8 cellular contexts compared by ENCODE assay signal in genomic region chr10:125343118-125343752, GRCh38.
DNase-seq lines count a peak whose midpoint lies in the region; ATAC-seq and TF ChIP-seq lines count a peak whose summit lies in the region.

No MANE protein-coding gene starts in this region.

- H3K9me3 ChIP-seq in BLaER1 treated with 17β-estradiol and CSF1 and Interleukin-3, amounts not matched to agents 10 nM and 100 nM (replicated peaks in 1 of 11): no peaks in the 10 kb centered on the region; a peak in 1 of 22 replicates
- H3K9me3 ChIP-seq in lung (ENCODE audit: control insufficient read depth in 2 of 2, insufficient read depth in 1 of 2, low read length in 1 of 2): no peaks in the 10 kb centered on the region

- H3K4me2 ChIP-seq in BLaER1 treated with 17β-estradiol and CSF1 and Interleukin-3, amounts not matched to agents 10 nM and 100 nM: peak overlapping the region in 6 of 11 experiments; percentile 44 to 70 (median 56); a peak in 8 of 22 replicates

- 68 to 71% methylated on average over 9 of the region's 9 CpGs for WGBS in lung, 2 donors

- H3K4me1 Mint-ChIP-seq in HFFc6 (ENCODE audit: low read depth) (no peaks in the 10 kb centered on the region), brain (peaks cover 5% of the 10 kb centered on the region)
- no peaks in the 10 kb centered on the region for H3K4me1 Mint-ChIP-seq in stimulated activated naive CD8-positive, alpha-beta T cell treated with anti-CD3 and anti-CD28 coated beads, Interleukin-15, amount 100 ng/mL, for 72 hours
- no peaks in the 10 kb centered on the region for H3K4me1 Mint-ChIP-seq in T-helper 2 cell treated with Interferon-gamma antibody and Interleukin-4, amounts not matched to agents 5 μg/mL and 100 μg/mL, for 36 hours (ENCODE audit: low read depth)

- peaks cover 6% of the 10 kb centered on the region for H3K27me3 Mint-ChIP-seq in HFFc6 (ENCODE audit: insufficient read depth)
- peaks cover 4% of the 10 kb centered on the region for H3K27me3 Mint-ChIP-seq in brain
- peaks cover 9% of the 10 kb centered on the region for H3K27me3 Mint-ChIP-seq in stimulated activated naive CD8-positive, alpha-beta T cell treated with anti-CD3 and anti-CD28 coated beads, Interleukin-15, amount 100 ng/mL, for 72 hours
- H3K27me3 Mint-ChIP-seq in T-helper 2 cell treated with Interferon-gamma antibody and Interleukin-4, amounts not matched to agents 5 μg/mL and 100 μg/mL, for 36 hours (ENCODE audit: low read depth): no peaks in the 10 kb centered on the region

- H3K36me3 Mint-ChIP-seq in HFFc6 (ENCODE audit: low read depth): no peaks in the 10 kb centered on the region
- no peaks in the 10 kb centered on the region for H3K36me3 Mint-ChIP-seq in brain
- no peaks in the 10 kb centered on the region for H3K36me3 Mint-ChIP-seq in T-helper 2 cell treated with Interferon-gamma antibody and Interleukin-4, amounts not matched to agents 5 μg/mL and 100 μg/mL, for 36 hours (ENCODE audit: low read depth)

- H3K27ac ChIP-seq in BLaER1 treated with 17β-estradiol and CSF1 and Interleukin-3, amounts not matched to agents 10 nM and 100 nM: no peak overlapping the region
- no peak overlapping the region for H3K27ac ChIP-seq in lung (ENCODE audit: low read depth in 1 of 2, low read length in 1 of 2)

- H3K36me3 ChIP-seq in BLaER1 treated with 17β-estradiol and CSF1 and Interleukin-3, amounts not matched to agents 10 nM and 100 nM: no peaks in the 10 kb centered on the region
- no peaks in the 10 kb centered on the region for H3K36me3 ChIP-seq in lung (ENCODE audit: control insufficient read depth in 2 of 2, insufficient read depth in 2 of 2, low read length in 2 of 2)

- H3K4me3 Mint-ChIP-seq in HFFc6: no peak overlapping the region
- H3K4me3 Mint-ChIP-seq in brain: no peak overlapping the region
- H3K4me3 Mint-ChIP-seq in stimulated activated naive CD8-positive, alpha-beta T cell treated with anti-CD3 and anti-CD28 coated beads, Interleukin-15, amount 100 ng/mL, for 72 hours: no peak overlapping the region
- no peak overlapping the region for H3K4me3 Mint-ChIP-seq in T-helper 2 cell treated with Interferon-gamma antibody and Interleukin-4, amounts not matched to agents 5 μg/mL and 100 μg/mL, for 36 hours

- H3K9ac ChIP-seq in BLaER1 treated with 17β-estradiol and CSF1 and Interleukin-3, amounts not matched to agents 10 nM and 100 nM: no peak overlapping the region

- H3K27ac Mint-ChIP-seq in HFFc6: no peak overlapping the region
- H3K27ac Mint-ChIP-seq in brain: no peak overlapping the region
- H3K27ac Mint-ChIP-seq in stimulated activated naive CD8-positive, alpha-beta T cell treated with anti-CD3 and anti-CD28 coated beads, Interleukin-15, amount 100 ng/mL, for 72 hours: no peak overlapping the region
- no peak overlapping the region for H3K27ac Mint-ChIP-seq in T-helper 2 cell treated with Interferon-gamma antibody and Interleukin-4, amounts not matched to agents 5 μg/mL and 100 μg/mL, for 36 hours

- no peaks in the 10 kb centered on the region for H4K20me1 ChIP-seq in BLaER1 treated with 17β-estradiol and CSF1 and Interleukin-3, amounts not matched to agents 10 nM and 100 nM

- no peak for ATAC-seq in lung (ENCODE audit: insufficient read depth, low FRiP score)
- no peak for ATAC-seq in stimulated activated naive CD8-positive, alpha-beta T cell treated with anti-CD3 and anti-CD28 coated beads, Interleukin-15, amount 100 ng/mL, for 72 hours
- no peak for ATAC-seq in GM18907 (IDR thresholded peaks at IDR 0.05; ENCODE audit: unreplicated experiment)

- TF ChIP-seq CTCF in HFFc6 (IDR thresholded peaks at IDR 0.05): peak; percentile 79
- peak; percentile 14 to 61 for TF ChIP-seq CTCF in brain (conservative IDR thresholded peaks at IDR 0.05)
- TF ChIP-seq CTCF in lung (IDR thresholded peaks at IDR 0.05; ENCODE audit: control extremely low read depth, extremely low read depth): peak; percentile 10

- H3K9me3 Mint-ChIP-seq in HFFc6 (no peaks in the 10 kb centered on the region), brain (peaks cover 2 to 18% (median 7%) of the 10 kb centered on the region in 5 experiments)
- H3K9me3 Mint-ChIP-seq in stimulated activated naive CD8-positive, alpha-beta T cell treated with anti-CD3 and anti-CD28 coated beads, Interleukin-15, amount 100 ng/mL, for 72 hours: peaks cover 1 to 10% of the 10 kb centered on the region in 2 donors
- peaks cover 3% of the 10 kb centered on the region for H3K9me3 Mint-ChIP-seq in T-helper 2 cell treated with Interferon-gamma antibody and Interleukin-4, amounts not matched to agents 5 μg/mL and 100 μg/mL, for 36 hours

- peaks cover 0 to 19% (median 15%) of the 10 kb centered on the region in 10 experiments; a peak in 15 of 20 replicates for H3K4me1 ChIP-seq in BLaER1 treated with 17β-estradiol and CSF1 and Interleukin-3, amounts not matched to agents 10 nM and 100 nM
- H3K4me1 ChIP-seq in lung (ENCODE audit: control insufficient read depth in 2 of 2, insufficient read depth in 2 of 2, low read length in 2 of 2): no peaks in the 10 kb centered on the region

- peak; percentile 8 for DNase-seq in HFFc6
- no peak for DNase-seq in lung (ENCODE audit: low spot score)
- no peak for DNase-seq in stimulated activated naive CD8-positive, alpha-beta T cell treated with anti-CD3 and anti-CD28 coated beads, Interleukin-15, amount 100 ng/mL, for 72 hours
- no peak for DNase-seq in T-helper 2 cell treated with Interferon-gamma antibody and Interleukin-4, amounts not matched to agents 5 μg/mL and 100 μg/mL, for 36 hours (ENCODE audit: low spot score)
- DNase-seq in DMS79 treated with DMSO at 0.1 percent for 48 hours (lab: John Stamatoyannopoulos, UW): no peak

- H3K4me3 ChIP-seq in BLaER1 treated with 17β-estradiol and CSF1 and Interleukin-3, amounts not matched to agents 10 nM and 100 nM: no peak overlapping the region
- H3K4me3 ChIP-seq in lung: no peak overlapping the region

- no peaks in the 10 kb centered on the region for H3K27me3 ChIP-seq in BLaER1 treated with 17β-estradiol and CSF1 and Interleukin-3, amounts not matched to agents 10 nM and 100 nM
- no peaks in the 10 kb centered on the region for H3K27me3 ChIP-seq in lung (ENCODE audit: control insufficient read depth, insufficient read depth)

Comparison
In these comparisons a context has a peak if more than half of its experiments do, and no peak if none do; other contexts are left out.
1. CTCF ChIP-seq: peak in every context shown above with its lines; median percentile 79 in HFFc6; 38 in brain; 10 in lung.